In the genomic region with DNA sequence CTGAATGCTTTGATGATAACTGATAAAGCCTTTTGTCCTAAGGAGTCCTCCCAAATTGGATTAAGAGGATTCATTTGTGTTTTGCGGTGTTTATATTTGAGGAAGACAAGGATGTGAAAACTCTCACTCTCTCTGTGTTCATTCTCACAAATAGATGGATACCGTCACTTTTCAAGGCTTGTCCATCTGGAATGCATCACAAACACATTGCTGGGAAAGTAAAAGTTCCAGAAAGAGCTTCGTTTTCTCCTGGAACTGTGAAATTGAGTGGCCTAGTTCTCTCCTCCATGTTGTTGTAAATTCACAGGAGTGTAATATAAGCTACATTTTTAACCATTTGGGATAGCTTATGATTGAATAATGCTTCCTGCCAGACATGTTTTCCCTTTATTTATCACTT, we compare ENCODE assay signal across 18 cellular contexts.
DNase-seq lines count a peak whose midpoint lies in the region; ATAC-seq and TF ChIP-seq lines count a peak whose summit lies in the region.
"Had no signal": no experiment of that assay in that cellular context is flagged by ENCODE, and none has a peak within 500 bp of the region (broad histone marks: within the 10 kb centered on the region; RNA-seq: fewer than 3 reads in every experiment).

No MANE protein-coding gene starts in this region.

- WGBS in mesendoderm (ENCODE audit: extremely low coverage, insufficient coverage, low lambda C conversion rate) = no CpG with 5 or more reads among the region's 3 CpGs

- H3K36me3 ChIP-seq in HEK293 (ENCODE audit: control insufficient read depth in 2 of 2, insufficient read depth in 1 of 2, low read length in 2 of 2) = no peaks in the 10 kb centered on the region
- no peaks in the 10 kb centered on the region for H3K36me3 ChIP-seq in mesendoderm (ENCODE audit: control insufficient read depth, insufficient read depth, low read length)
- H3K36me3 ChIP-seq: thoracic aorta had no signal

- peak overlapping the region in 3 of 5 experiments; percentile 60 to 67 (median 62) for H3K27ac Mint-ChIP-seq in brain
- H3K27ac Mint-ChIP-seq in activated T-helper 17 cell treated with anti-CD3 and anti-CD28 coated beads, Interleukin-2, amount 50 U/mL, for 72 hours = no peak overlapping the region
- H3K27ac Mint-ChIP-seq: effector memory CD8-positive, alpha-beta T cell; natural killer cell had no signal

- no peaks in the 10 kb centered on the region for H3K36me3 Mint-ChIP-seq in brain
- no peaks in the 10 kb centered on the region for H3K36me3 Mint-ChIP-seq in activated T-helper 17 cell treated with anti-CD3 and anti-CD28 coated beads, Interleukin-2, amount 50 U/mL, for 72 hours (ENCODE audit: low read depth)
- H3K36me3 Mint-ChIP-seq: natural killer cell had no signal

- H3K4me2 ChIP-seq in mesendoderm (ENCODE audit: low read length) = no peak overlapping the region

- no peaks in the 10 kb centered on the region for H3K79me1 ChIP-seq in mesendoderm (ENCODE audit: low read length)

- peak overlapping the region; percentile 36 for H2BK15ac ChIP-seq in mesendoderm (replicated peaks; ENCODE audit: low read depth)

- no peak overlapping the region for H4K5ac ChIP-seq in mesendoderm (ENCODE audit: low read length)

- H3K23ac ChIP-seq in mesendoderm (ENCODE audit: low read length) = no peak overlapping the region

- H3K4me3 Mint-ChIP-seq in brain = no peak overlapping the region
- no peak overlapping the region for H3K4me3 Mint-ChIP-seq in activated T-helper 17 cell treated with anti-CD3 and anti-CD28 coated beads, Interleukin-2, amount 50 U/mL, for 72 hours
- H3K4me3 Mint-ChIP-seq: effector memory CD8-positive, alpha-beta T cell; natural killer cell had no signal

- DNase-seq in mesendoderm (no peak), superior temporal gyrus (ENCODE audit: extremely low spot score) (peak; percentile 66)
- DNase-seq: activated CD8-positive, alpha-beta memory T cell treated with anti-CD3 and anti-CD28 coated beads, Interleukin-2, amount 50 U/mL, for 48 hours; activated gamma-delta T cell treated with Interleukin-2 at 50 U/mL for 16 hours; effector memory CD8-positive, alpha-beta T cell; EL; Kasumi-1; kidney glomerular epithelial cell; natural killer cell; NCI-H1092; NCI-H524 treated with DMSO at 0.1 percent for 48 hours; SIG-M5 had no signal

- H3K27me3 ChIP-seq in mesendoderm (ENCODE audit: insufficient read depth, low read length, poor library complexity) = no peaks in the 10 kb centered on the region

- H3K4me1 ChIP-seq in HEK293 (ENCODE audit: control insufficient read depth, insufficient read depth, low read length) (peaks cover 11% of the 10 kb centered on the region), mesendoderm (ENCODE audit: control insufficient read depth, low read depth, low read length) (peaks cover 2% of the 10 kb centered on the region)

- no peak overlapping the region for H2BK5ac ChIP-seq in mesendoderm (ENCODE audit: low read length)

- H3K27ac ChIP-seq in HEK293 (ENCODE audit: extremely low read depth, low read depth, low read length) = peak overlapping the region; percentile 7; the same call in 1 of the 2 replicates
- H3K27ac ChIP-seq in mesendoderm (ENCODE audit: low read depth, low read length) = no peak overlapping the region
- H3K27ac ChIP-seq: thoracic aorta had no signal

- no peak overlapping the region for H3K4ac ChIP-seq in mesendoderm (ENCODE audit: low read depth, low read length)

- H3K79me2 ChIP-seq in mesendoderm (ENCODE audit: control insufficient read depth, insufficient read depth, low read length) = no peaks in the 10 kb centered on the region

- no peaks in the 10 kb centered on the region for H3K9me3 Mint-ChIP-seq in brain
- H3K9me3 Mint-ChIP-seq in activated T-helper 17 cell treated with anti-CD3 and anti-CD28 coated beads, Interleukin-2, amount 50 U/mL, for 72 hours = peaks cover 5% of the 10 kb centered on the region

- no peaks in the 10 kb centered on the region for H3K9me3 ChIP-seq in HEK293 (ENCODE audit: control insufficient read depth, insufficient read depth, low read depth, low read length)
- H3K9me3 ChIP-seq: thoracic aorta had no signal

- no peak overlapping the region for H3K56ac ChIP-seq in mesendoderm (ENCODE audit: low read length)

- H3K4me1 Mint-ChIP-seq in brain = peaks cover 74% of the 10 kb centered on the region
- no peaks in the 10 kb centered on the region for H3K4me1 Mint-ChIP-seq in activated T-helper 17 cell treated with anti-CD3 and anti-CD28 coated beads, Interleukin-2, amount 50 U/mL, for 72 hours
- H3K4me1 Mint-ChIP-seq: natural killer cell had no signal

- POLR2A ChIA-PET in HEK293 (lab: Yijun Ruan, JAX) = interaction anchor here (0.6 kb wide), 1 partner anchor 32 kb away, joined by 4 read pairs; no protein-coding TSS in a partner anchor

- H2AK5ac ChIP-seq in mesendoderm (ENCODE audit: low read length) = no peak overlapping the region

- peaks cover 2% of the 10 kb centered on the region for H3K27me3 Mint-ChIP-seq in brain
- no peaks in the 10 kb centered on the region for H3K27me3 Mint-ChIP-seq in activated T-helper 17 cell treated with anti-CD3 and anti-CD28 coated beads, Interleukin-2, amount 50 U/mL, for 72 hours
- H3K27me3 Mint-ChIP-seq: effector memory CD8-positive, alpha-beta T cell had no signal

- H3K4me3 ChIP-seq in HEK293 (ENCODE audit: low read depth, low read length) = no peak overlapping the region
- no peak overlapping the region for H3K4me3 ChIP-seq in mesendoderm (ENCODE audit: low read length)
- H3K4me3 ChIP-seq: thoracic aorta had no signal

- no peak overlapping the region for H3K9ac ChIP-seq in mesendoderm (ENCODE audit: low read length)

- ATAC-seq in GM19395 (IDR thresholded peaks at IDR 0.05; ENCODE audit: unreplicated experiment) (no peak), HG02884 (IDR thresholded peaks at IDR 0.05; ENCODE audit: unreplicated experiment) (no peak)
- ATAC-seq in activated T-helper 17 cell treated with anti-CD3 and anti-CD28 coated beads, Interleukin-2, amount 50 U/mL, for 72 hours (replicated peaks) = no peak
- ATAC-seq: effector memory CD8-positive, alpha-beta T cell; natural killer cell had no signal

- H4K8ac ChIP-seq in mesendoderm (ENCODE audit: low read depth, low read length) = no peak overlapping the region

- CTCF ChIA-PET in HEK293 (lab: Yijun Ruan, JAX) = no interaction called here

- no peak overlapping the region for H2BK120ac ChIP-seq in mesendoderm (ENCODE audit: low read depth, low read length)

- H3K18ac ChIP-seq in mesendoderm (ENCODE audit: low read length) = no peak overlapping the region

- no peak for TF ChIP-seq CTCF in HEK293 (tag by site-specific recombination; IDR thresholded peaks at IDR 0.05)
- TF ChIP-seq CTCF in brain (conservative IDR thresholded peaks at IDR 0.05) = no peak

TF ChIP-seq in HEK293, 187 proteins besides CTCF, POLR2A, EP300 and RAD21:
- TF ChIP-seq ZNF214 (tag by site-specific recombination; IDR thresholded peaks at IDR 0.05; ENCODE audit: borderline replicate concordance) = no peak
- TF ChIP-seq ZNF529 (tag by site-specific recombination; IDR thresholded peaks at IDR 0.05; ENCODE audit: insufficient replicate concordance) = no peak
- no peak for TF ChIP-seq ZNF571 (tag by site-specific recombination; IDR thresholded peaks at IDR 0.05)
- TF ChIP-seq BCL11B (tag by site-specific recombination; IDR thresholded peaks at IDR 0.05; ENCODE audit: low read depth) = no peak
- TF ChIP-seq ZNF133 (tag by site-specific recombination; IDR thresholded peaks at IDR 0.05) = no peak
- TF ChIP-seq SCRT1 (tag by site-specific recombination; IDR thresholded peaks at IDR 0.05; ENCODE audit: borderline replicate concordance) = no peak
- no peak for TF ChIP-seq ZNF350 (tag by site-specific recombination; IDR thresholded peaks at IDR 0.05)
- no peak for TF ChIP-seq SP7 (tag by site-specific recombination; IDR thresholded peaks at IDR 0.05)
- no peak for TF ChIP-seq ZNF521 (tag by site-specific recombination; IDR thresholded peaks at IDR 0.05)
- TF ChIP-seq ZNF629 (tag by site-specific recombination; IDR thresholded peaks at IDR 0.05) = no peak
- TF ChIP-seq ZNF221 (tag by site-specific recombination; IDR thresholded peaks at IDR 0.05; ENCODE audit: borderline replicate concordance) = no peak
- no peak for TF ChIP-seq ZNF510 (tag by site-specific recombination; IDR thresholded peaks at IDR 0.05; ENCODE audit: insufficient replicate concordance)
- TF ChIP-seq, protein P1, sequence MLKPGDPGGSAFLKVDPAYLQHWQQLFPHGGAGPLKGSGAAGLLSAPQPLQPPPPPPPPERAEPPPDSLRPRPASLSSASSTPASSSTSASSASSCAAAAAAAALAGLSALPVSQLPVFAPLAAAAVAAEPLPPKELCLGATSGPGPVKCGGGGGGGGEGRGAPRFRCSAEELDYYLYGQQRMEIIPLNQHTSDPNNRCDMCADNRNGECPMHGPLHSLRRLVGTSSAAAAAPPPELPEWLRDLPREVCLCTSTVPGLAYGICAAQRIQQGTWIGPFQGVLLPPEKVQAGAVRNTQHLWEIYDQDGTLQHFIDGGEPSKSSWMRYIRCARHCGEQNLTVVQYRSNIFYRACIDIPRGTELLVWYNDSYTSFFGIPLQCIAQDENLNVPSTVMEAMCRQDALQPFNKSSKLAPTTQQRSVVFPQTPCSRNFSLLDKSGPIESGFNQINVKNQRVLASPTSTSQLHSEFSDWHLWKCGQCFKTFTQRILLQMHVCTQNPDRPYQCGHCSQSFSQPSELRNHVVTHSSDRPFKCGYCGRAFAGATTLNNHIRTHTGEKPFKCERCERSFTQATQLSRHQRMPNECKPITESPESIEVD (tag by site-specific recombination; IDR thresholded peaks at IDR 0.05) = no peak
- TF ChIP-seq, protein P2, sequence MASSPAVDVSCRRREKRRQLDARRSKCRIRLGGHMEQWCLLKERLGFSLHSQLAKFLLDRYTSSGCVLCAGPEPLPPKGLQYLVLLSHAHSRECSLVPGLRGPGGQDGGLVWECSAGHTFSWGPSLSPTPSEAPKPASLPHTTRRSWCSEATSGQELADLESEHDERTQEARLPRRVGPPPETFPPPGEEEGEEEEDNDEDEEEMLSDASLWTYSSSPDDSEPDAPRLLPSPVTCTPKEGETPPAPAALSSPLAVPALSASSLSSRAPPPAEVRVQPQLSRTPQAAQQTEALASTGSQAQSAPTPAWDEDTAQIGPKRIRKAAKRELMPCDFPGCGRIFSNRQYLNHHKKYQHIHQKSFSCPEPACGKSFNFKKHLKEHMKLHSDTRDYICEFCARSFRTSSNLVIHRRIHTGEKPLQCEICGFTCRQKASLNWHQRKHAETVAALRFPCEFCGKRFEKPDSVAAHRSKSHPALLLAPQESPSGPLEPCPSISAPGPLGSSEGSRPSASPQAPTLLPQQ (tag by site-specific recombination; IDR thresholded peaks at IDR 0.05) = no peak
